Comparison of ENCODE assay signal across 12 cellular contexts in the genomic region with DNA sequence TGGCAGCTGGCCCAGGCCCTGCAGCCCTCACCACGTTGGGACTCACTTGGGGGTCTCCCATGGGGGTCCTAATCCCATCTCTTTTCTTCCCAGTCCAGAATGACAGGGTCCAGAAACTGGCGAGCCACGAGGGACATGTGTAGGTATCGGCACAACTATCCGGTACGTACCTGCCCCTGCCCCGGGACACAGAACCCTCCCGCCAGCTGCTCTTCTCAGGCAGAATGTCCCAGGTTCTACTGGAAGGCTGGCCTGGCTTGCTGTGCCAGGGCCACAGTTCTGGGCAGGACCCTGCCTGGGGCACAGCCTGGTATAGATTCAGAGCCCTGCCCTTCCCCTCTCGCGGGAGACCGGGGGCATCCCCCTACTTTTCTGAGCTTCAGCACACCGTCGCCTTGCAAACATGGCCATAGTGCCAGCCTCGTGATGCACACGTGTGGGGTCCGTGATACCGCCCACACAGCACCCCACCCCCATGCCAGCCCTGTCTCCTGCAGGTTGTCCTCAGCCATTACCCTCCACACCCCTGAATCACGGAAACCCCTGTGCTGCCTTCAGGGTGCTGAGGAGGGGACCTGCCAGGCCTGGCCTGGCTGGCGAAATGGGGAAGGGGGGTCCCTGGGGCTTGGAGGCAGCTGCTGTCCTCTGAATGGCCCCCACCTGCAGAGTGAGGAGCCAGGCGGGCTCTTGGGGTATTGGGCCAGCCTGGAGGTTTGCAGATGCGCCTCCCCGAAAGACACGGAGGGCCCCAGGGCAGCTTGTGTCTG. TPM values are rescaled to one million over a fixed set of nuclear protein-coding genes. Genes with fewer than 3 reads are reported as not detected.
A peak's percentile ranks its signal among the peaks of the same experiment; 100 is the strongest.
DNase-seq lines count a peak whose midpoint lies in the region; ATAC-seq and TF ChIP-seq lines count a peak whose summit lies in the region.
"Had no signal": no experiment of that assay in that cellular context is flagged by ENCODE, and none has a peak within 500 bp of the region (broad histone marks: within the 10 kb centered on the region; RNA-seq: fewer than 3 reads in every experiment).

No MANE protein-coding gene starts in this region.

- POLR2A ChIA-PET in CD4-positive, alpha-beta T cell (lab: Charles Lee) = interaction anchor here (1.2 to 4.3 kb wide), 4 partner anchors 13 to 308 kb away, joined by 3 to 40 read pairs (median 4); a partner anchor contains a TSS
- POLR2A ChIA-PET in HEK293 (lab: Yijun Ruan, JAX) (interaction anchor here (1.0 to 1.7 kb wide), 2 partner anchors 12 to 441 kb away, joined by 3 read pairs; a partner anchor contains a TSS), activated B cell treated with CpG ODN at 0.5 μM for 24 hours (lab: Charles Lee) (interaction anchor here (1.0 to 1.6 kb wide), 3 partner anchors 9 to 505 kb away, joined by 3 to 4 read pairs (median 3); a partner anchor contains a TSS), PC-9 (lab: Charles Lee; ENCODE audit: unreplicated experiment) (no interaction called here)
- POLR2A ChIA-PET in naive thymus-derived CD4-positive, alpha-beta T cell (lab: Charles Lee) = interaction anchor here (0.7 to 1.9 kb wide), 6 partner anchors 11 to 156 kb away, joined by 4 to 12 read pairs (median 4); a partner anchor contains a TSS

- peak overlapping the region; percentile 89 for H3K4me3 Mint-ChIP-seq in CD4-positive, alpha-beta T cell
- peak overlapping the region; percentile 38 for H3K4me3 Mint-ChIP-seq in activated B cell treated with CpG ODN at 0.5 μM for 24 hours
- peak overlapping the region in 7 of 10 donors; percentile 13 to 83 (median 63) for H3K4me3 Mint-ChIP-seq in naive thymus-derived CD4-positive, alpha-beta T cell

- peaks cover 44% of the 10 kb centered on the region for H3K36me3 Mint-ChIP-seq in CD4-positive, alpha-beta T cell (ENCODE audit: low read depth)
- H3K36me3 Mint-ChIP-seq in activated B cell treated with CpG ODN at 0.5 μM for 24 hours (ENCODE audit: low read depth) = peaks cover 56% of the 10 kb centered on the region
- H3K36me3 Mint-ChIP-seq in naive thymus-derived CD4-positive, alpha-beta T cell = peaks cover 0 to 7% (median 3%) of the 10 kb centered on the region in 5 donors

- H3K36me3 ChIP-seq in HEK293 (ENCODE audit: control insufficient read depth in 2 of 2, insufficient read depth in 1 of 2, low read length in 2 of 2) (peaks cover 4 to 61% of the 10 kb centered on the region in 2 experiments; a peak in 2 of 3 replicates), PC-9 (ENCODE audit: low read depth) (peaks cover 14% of the 10 kb centered on the region)
- H3K36me3 ChIP-seq in naive thymus-derived CD4-positive, alpha-beta T cell (ENCODE audit: control insufficient read depth in 2 of 3, insufficient read depth in 3 of 3, low read length in 3 of 3) = peaks cover 10 to 62% (median 23%) of the 10 kb centered on the region in 3 experiments

- no peak overlapping the region for H3K4me3 ChIP-seq in HEK293 (ENCODE audit: low read depth, low read length)
- H3K4me3 ChIP-seq in naive thymus-derived CD4-positive, alpha-beta T cell (ENCODE audit: low read length) = no peak overlapping the region
- no peak overlapping the region for H3K4me3 ChIP-seq in PC-9
- H3K4me3 ChIP-seq: cardiac muscle cell had no signal

- ATAC-seq in CD4-positive, alpha-beta T cell (ENCODE audit: poor library complexity) = no peak
- no peak for ATAC-seq in activated B cell treated with CpG ODN at 0.5 μM for 24 hours (ENCODE audit: low read depth)
- ATAC-seq in naive thymus-derived CD4-positive, alpha-beta T cell = no peak
- ATAC-seq in HG03457 (IDR thresholded peaks at IDR 0.05; ENCODE audit: unreplicated experiment) = no peak

- no peaks in the 10 kb centered on the region for H3K27me3 ChIP-seq in CD4-positive, alpha-beta T cell (ENCODE audit: control insufficient read depth, insufficient read depth, low read length)
- H3K27me3 ChIP-seq in naive thymus-derived CD4-positive, alpha-beta T cell (ENCODE audit: control insufficient read depth in 2 of 2, insufficient read depth in 2 of 2, low read length in 2 of 2) = no peaks in the 10 kb centered on the region
- no peaks in the 10 kb centered on the region for H3K27me3 ChIP-seq in PC-9 (ENCODE audit: insufficient read depth, low read depth)
- H3K27me3 ChIP-seq: BE2C, cardiac muscle cell, left lung had no signal

- CTCF ChIA-PET in CD4-positive, alpha-beta T cell (lab: Charles Lee) = interaction anchor here (0.6 to 2.0 kb wide), 11 partner anchors 12 to 308 kb away, joined by 3 to 20 read pairs (median 3); a partner anchor contains a TSS
- CTCF ChIA-PET in HEK293 (lab: Yijun Ruan, JAX) (interaction anchor here (0.6 to 3.4 kb wide), 20 partner anchors 8 to 647 kb away, joined by 3 to 18 read pairs (median 3); a partner anchor contains a TSS), activated B cell treated with CpG ODN at 0.5 μM for 24 hours (lab: Charles Lee) (interaction anchor here (0.7 to 2.2 kb wide), 9 partner anchors 11 to 308 kb away, joined by 3 to 11 read pairs (median 4); a partner anchor contains a TSS), PC-9 (lab: Charles Lee) (interaction anchor here (1.1 kb wide), 1 partner anchor 308 kb away, joined by 10 read pairs; no protein-coding TSS in a partner anchor)
- CTCF ChIA-PET in naive thymus-derived CD4-positive, alpha-beta T cell (lab: Charles Lee) = interaction anchor here (0.7 to 3.0 kb wide), 14 partner anchors 11 to 308 kb away, joined by 3 to 22 read pairs (median 4); a partner anchor contains a TSS

- H3K4me1 Mint-ChIP-seq in CD4-positive, alpha-beta T cell (ENCODE audit: low read depth) = peaks cover 34% of the 10 kb centered on the region
- H3K4me1 Mint-ChIP-seq in activated B cell treated with CpG ODN at 0.5 μM for 24 hours = peaks cover 31% of the 10 kb centered on the region
- H3K4me1 Mint-ChIP-seq in naive thymus-derived CD4-positive, alpha-beta T cell = peaks cover 16 to 37% (median 27%) of the 10 kb centered on the region in 7 donors

- H3K27ac ChIP-seq in CD4-positive, alpha-beta T cell (ENCODE audit: low read depth, low read length) = no peak overlapping the region
- H3K27ac ChIP-seq in HEK293 (ENCODE audit: extremely low read depth, low read depth, low read length) (no peak overlapping the region), PC-9 (no peak overlapping the region)
- H3K27ac ChIP-seq in naive thymus-derived CD4-positive, alpha-beta T cell (ENCODE audit: low read depth, low read length) = peak overlapping the region; percentile 52
- H3K27ac ChIP-seq: cardiac muscle cell had no signal

- H3K9me3 Mint-ChIP-seq in CD4-positive, alpha-beta T cell = no peaks in the 10 kb centered on the region
- H3K9me3 Mint-ChIP-seq in activated B cell treated with CpG ODN at 0.5 μM for 24 hours = no peaks in the 10 kb centered on the region
- no peaks in the 10 kb centered on the region for H3K9me3 Mint-ChIP-seq in naive thymus-derived CD4-positive, alpha-beta T cell
- H3K9me3 Mint-ChIP-seq: HFFc6 had no signal

- no peak for DNase-seq in CD4-positive, alpha-beta T cell
- DNase-seq in activated B cell treated with CpG ODN at 0.5 μM for 24 hours (no peak), ureter (ENCODE audit: low spot score) (no peak), PC-9 (no peak)
- no peak for DNase-seq in naive thymus-derived CD4-positive, alpha-beta T cell
- DNase-seq: HFFc6 had no signal

- peaks cover 34% of the 10 kb centered on the region for H3F3A ChIP-seq in PC-9 (ENCODE audit: insufficient read depth, low read depth)

- H3K27me3 Mint-ChIP-seq in CD4-positive, alpha-beta T cell = peaks cover 4% of the 10 kb centered on the region
- H3K27me3 Mint-ChIP-seq in activated B cell treated with CpG ODN at 0.5 μM for 24 hours = no peaks in the 10 kb centered on the region
- no peaks in the 10 kb centered on the region for H3K27me3 Mint-ChIP-seq in naive thymus-derived CD4-positive, alpha-beta T cell

- H2AFZ ChIP-seq in PC-9 = no peak overlapping the region

- no peaks in the 10 kb centered on the region for H3K4me1 ChIP-seq in HEK293 (ENCODE audit: control insufficient read depth, insufficient read depth, low read length)
- H3K4me1 ChIP-seq in naive thymus-derived CD4-positive, alpha-beta T cell (ENCODE audit: control insufficient read depth in 2 of 2, insufficient read depth in 2 of 2, low read length in 2 of 2) = peaks cover 16 to 30% of the 10 kb centered on the region in 2 donors
- peaks cover 14% of the 10 kb centered on the region for H3K4me1 ChIP-seq in PC-9 (replicated peaks; ENCODE audit: insufficient read depth)
- H3K4me1 ChIP-seq: BE2C had no signal

- peak overlapping the region; percentile 84 for H3K27ac Mint-ChIP-seq in CD4-positive, alpha-beta T cell
- H3K27ac Mint-ChIP-seq in activated B cell treated with CpG ODN at 0.5 μM for 24 hours = no peak overlapping the region
- peak overlapping the region in 6 of 9 donors; percentile 33 to 88 (median 56) for H3K27ac Mint-ChIP-seq in naive thymus-derived CD4-positive, alpha-beta T cell

- H3K79me2 ChIP-seq in PC-9 (ENCODE audit: low read depth) = peaks cover 30% of the 10 kb centered on the region

- no peak overlapping the region for H3K4me2 ChIP-seq in PC-9

- TF ChIP-seq CTCF in CD4-positive, alpha-beta T cell (IDR thresholded peaks at IDR 0.05) = no peak
- TF ChIP-seq CTCF in HEK293 (tag by site-specific recombination; IDR thresholded peaks at IDR 0.05) (no peak), activated B cell treated with CpG ODN at 0.5 μM for 24 hours (IDR thresholded peaks at IDR 0.05) (no peak), PC-9 (conservative IDR thresholded peaks at IDR 0.05) (no peak)

- intact Hi-C loops in CD4-positive, alpha-beta T cell (cut with DNase I, micrococcal nuclease) = loop anchor here (1.0 to 5.0 kb wide), 6 partner anchors 16 to 505 kb away; a partner anchor contains a TSS
- intact Hi-C loops in activated B cell treated with CpG ODN at 0.5 μM for 24 hours (cut with micrococcal nuclease) (loop anchor here (1.0 to 5.0 kb wide), 7 partner anchors 11 to 505 kb away; a partner anchor contains a TSS), PC-9 (cut with micrococcal nuclease; ENCODE audit: unreplicated experiment) (loop anchor here (5.0 kb wide), 1 partner anchor 185 kb away; no protein-coding TSS in a partner anchor)
- intact Hi-C loops in naive thymus-derived CD4-positive, alpha-beta T cell (cut with micrococcal nuclease) = loop anchor here (1.0 to 5.0 kb wide), 3 partner anchors 13 to 307 kb away; a partner anchor contains a TSS

- BruUV-seq in PC-9 (replicated peaks; lab: Mats Ljungman, UMichigan) = no TSS peak

- no peaks in the 10 kb centered on the region for H3K9me3 ChIP-seq in CD4-positive, alpha-beta T cell (ENCODE audit: control insufficient read depth, low read length)
- no peaks in the 10 kb centered on the region for H3K9me3 ChIP-seq in HEK293 (ENCODE audit: control insufficient read depth, insufficient read depth, low read depth, low read length)
- no peaks in the 10 kb centered on the region for H3K9me3 ChIP-seq in naive thymus-derived CD4-positive, alpha-beta T cell (ENCODE audit: control insufficient read depth in 2 of 3, low read length in 3 of 3)
- H3K9me3 ChIP-seq in PC-9 (ENCODE audit: insufficient read depth, low read depth) = no peaks in the 10 kb centered on the region
- H3K9me3 ChIP-seq: BE2C, left lung had no signal

- H4K20me1 ChIP-seq in PC-9 (ENCODE audit: insufficient read depth) = peaks cover 43% of the 10 kb centered on the region

- H3K9me2 ChIP-seq in PC-9 (ENCODE audit: insufficient read depth) = no peaks in the 10 kb centered on the region

RNA-seq across cellular contexts. Expression of a gene that starts 3.0 kb away (rescaled TPM):
- 10 to 100 TPM; 54.5 to 56.0 TPM for total RNA-seq in CD4-positive, alpha-beta T cell
- total RNA-seq in activated B cell treated with CpG ODN at 0.5 μM for 24 hours (74.6 and 78.9 TPM in 2 replicates), ureter (42.0 TPM), PC-9 (2021) (57.4 and 65.0 TPM in 2 replicates)
- 10 to 100 TPM; 52.3 to 82.7 (median 70.5) TPM for total RNA-seq in naive thymus-derived CD4-positive, alpha-beta T cell
- polyA plus RNA-seq in naive thymus-derived CD4-positive, alpha-beta T cell = 10 to 100 TPM; 34.5 to 69.6 TPM

RNA-seq across cellular contexts. Expression of a gene that starts 9.2 kb away (rescaled TPM):
- total RNA-seq in CD4-positive, alpha-beta T cell = not detected
- 33.2 and 37.6 TPM in 2 replicates for total RNA-seq in activated B cell treated with CpG ODN at 0.5 μM for 24 hours
- total RNA-seq in naive thymus-derived CD4-positive, alpha-beta T cell = under 1 TPM in 2 of 5 experiments, not detected in 3; 0.32 to 0.59 TPM
- polyA plus RNA-seq in naive thymus-derived CD4-positive, alpha-beta T cell = not detected
- 5.1 TPM for total RNA-seq in ureter
- 8.3 and 8.5 TPM in 2 replicates for total RNA-seq in PC-9 (2021)
- total RNA-seq: LHCN-M2 had no signal

RNA-seq across cellular contexts. Expression of a gene that starts 11.4 kb away (rescaled TPM):
- total RNA-seq in CD4-positive, alpha-beta T cell = 1 to 10 TPM; 7.4 to 7.9 TPM
- 9.8 and 10.7 TPM in 2 replicates for total RNA-seq in activated B cell treated with CpG ODN at 0.5 μM for 24 hours
- total RNA-seq in naive thymus-derived CD4-positive, alpha-beta T cell = 10 to 100 TPM in 3 of 5 experiments, 1 to 10 TPM in 2; 9.4 to 15.4 (median 12.2) TPM
- polyA plus RNA-seq in naive thymus-derived CD4-positive, alpha-beta T cell = 10 to 100 TPM in 1 of 2 donors, 1 to 10 TPM in 1; 8.1 to 12.6 TPM
- 6.3 TPM for total RNA-seq in ureter
- 27.8 and 30.2 TPM in 2 replicates for total RNA-seq in PC-9 (2021)

RNA-seq across cellular contexts. Expression of a gene that starts 54.0 kb away (rescaled TPM):
- total RNA-seq in CD4-positive, alpha-beta T cell = 1 to 10 TPM; 5.9 to 6.3 TPM
- total RNA-seq in activated B cell treated with CpG ODN at 0.5 μM for 24 hours (54.5 and 55.6 TPM in 2 replicates), ureter (11.8 TPM), PC-9 (2021) (29.3 and 35.4 TPM in 2 replicates)
- total RNA-seq in naive thymus-derived CD4-positive, alpha-beta T cell = 10 to 100 TPM in 2 of 5 experiments, 1 to 10 TPM in 3; 3.7 to 10.8 (median 7.5) TPM
- polyA plus RNA-seq in naive thymus-derived CD4-positive, alpha-beta T cell = 1 to 10 TPM in 1 of 2 donors, under 1 TPM in 1; 0.91 to 1.9 TPM

Comparison
In these comparisons a context has a peak if more than half of its experiments do, and no peak if none do; other contexts are left out.
1. H3K4me3 Mint-ChIP-seq: peak in every context shown above with its lines; median percentile 89 in CD4-positive, alpha-beta T cell; 63 in naive thymus-derived CD4-positive, alpha-beta T cell; 38 in activated B cell treated with CpG ODN at 0.5 μM for 24 hours.